In the genomic region with DNA sequence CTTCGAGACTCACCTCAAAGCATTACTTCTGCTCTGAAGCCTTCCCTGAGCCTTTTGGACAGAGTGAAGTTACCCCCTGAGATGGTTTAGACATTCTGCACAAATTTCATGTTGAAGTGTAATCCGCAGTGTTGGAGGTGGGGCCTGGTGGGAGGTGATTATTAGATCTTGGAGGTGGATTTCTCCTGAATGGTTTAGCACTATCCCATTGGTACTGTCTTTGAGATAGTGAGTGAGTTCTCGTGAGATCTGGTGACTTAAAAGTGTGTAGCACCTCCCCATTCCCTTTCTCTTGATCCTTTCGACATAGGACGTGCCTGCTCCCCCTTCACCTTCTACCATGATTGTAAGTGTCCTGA, we compare ENCODE assay signal across 15 cellular contexts. TPM values are rescaled to one million over a fixed set of nuclear protein-coding genes. Genes with fewer than 3 reads are reported as not detected.
A peak's percentile ranks its signal among the peaks of the same experiment; 100 is the strongest.
DNase-seq lines count a peak whose midpoint lies in the region; ATAC-seq, FAIRE-seq and TF ChIP-seq lines count a peak whose summit lies in the region.
"Had no signal": no experiment of that assay in that cellular context is flagged by ENCODE, and none has a peak within 500 bp of the region (broad histone marks: within the 10 kb centered on the region; RNA-seq: fewer than 3 reads in every experiment).

No MANE protein-coding gene starts in this region.

- H3K27me3 ChIP-seq in K562 (ENCODE audit: control insufficient read depth in 2 of 2, insufficient read depth in 2 of 2, low read length in 2 of 2) (no peaks in the 10 kb centered on the region), muscle layer of duodenum (ENCODE audit: low read depth, low read length) (no peaks in the 10 kb centered on the region)
- H3K27me3 ChIP-seq: BLaER1 treated with 17β-estradiol and CSF1 and Interleukin-3, amounts not matched to agents 10 nM and 100 nM; gastrocnemius medialis had no signal

- TF ChIP-seq RAD21 in K562 (CRISPR knock-in tag; conservative IDR thresholded peaks at IDR 0.05 in 1 of 2, IDR thresholded peaks at IDR 0.05 in 1 of 2): no peak

- CTCF ChIA-PET in K562 (lab: Yijun Ruan, JAX; ENCODE audit: low intra/inter-chr PET ratio): no interaction called here

- 69% methylated on average over 5 of the region's 5 CpGs for WGBS in K562 (ENCODE audit: insufficient coverage, low coverage, missing lambda C conversion rate)

- H3K9me1 ChIP-seq in K562 (ENCODE audit: control insufficient read depth, insufficient read depth, low read length): no peaks in the 10 kb centered on the region

- 0 out of 2 replicates have a peak, but pooled peaks have one; percentile 23 for TF ChIP-seq POLR2A in K562 (conservative IDR thresholded peaks at IDR 0.05)

- H3K27ac ChIP-seq in K562 (ENCODE audit: extremely low read depth, low read depth, low read length) (peak overlapping the region; percentile 29; the same call in 1 of the 3 replicates), muscle layer of duodenum (ENCODE audit: low read length) (peak overlapping the region; percentile 86)

- H4K20me1 ChIP-seq in K562 (replicated peaks; ENCODE audit: control insufficient read depth, insufficient read depth, low read length): no peaks in the 10 kb centered on the region; the same call in 1 of the 2 replicates
- H4K20me1 ChIP-seq: BLaER1 treated with 17β-estradiol and CSF1 and Interleukin-3, amounts not matched to agents 10 nM and 100 nM had no signal

- peak overlapping the region in 1 of 2 experiments; percentile 11; a peak in 1 of 4 replicates for H3K9ac ChIP-seq in K562 (ENCODE audit: insufficient read depth in 1 of 2, low read depth in 2 of 2, low read length in 2 of 2)
- H3K9ac ChIP-seq: BLaER1 treated with 17β-estradiol and CSF1 and Interleukin-3, amounts not matched to agents 10 nM and 100 nM had no signal

- POLR2A ChIA-PET in K562 (lab: Yijun Ruan, JAX): interaction anchor here (0.6 to 1.0 kb wide), 4 partner anchors 12 to 1463 kb away, joined by 3 to 4 read pairs (median 4); no protein-coding TSS in a partner anchor

- ATAC-seq in K562 (peak; percentile 25), HG03196 (IDR thresholded peaks at IDR 0.05; ENCODE audit: unreplicated experiment) (no peak), GM21737 (IDR thresholded peaks at IDR 0.05; ENCODE audit: unreplicated experiment) (no peak)
- ATAC-seq in effector memory CD8-positive, alpha-beta T cell (replicated peaks): no peak
- ATAC-seq: gastrocnemius medialis had no signal

- no peaks in the 10 kb centered on the region for H3K27me3 Mint-ChIP-seq in CD14-positive monocyte (ENCODE audit: low read depth in 3 of 3)
- no peaks in the 10 kb centered on the region for H3K27me3 Mint-ChIP-seq in effector memory CD8-positive, alpha-beta T cell

- DNase-seq in CD14-positive monocyte (ENCODE audit: low spot score): no peak
- peak; percentile 46 for DNase-seq in HCEC 1CT
- DNase-seq in K562 (ENCODE audit: extremely low read depth in 1 of 4, low spot score in 3 of 4): no peak
- DNase-seq in effector memory CD8-positive, alpha-beta T cell: no peak
- DNase-seq in HuH-7.5 (ENCODE audit: low spot score): no peak
- DNase-seq: activated CD4-positive, alpha-beta T cell treated with anti-CD3 and anti-CD28 coated beads, Interleukin-2, amount 50 U/mL, for 4 hours; amniotic stem cell; gastrocnemius medialis; NCI-H1105 treated with DMSO at 0.1 percent for 48 hours had no signal

- no peak for TF ChIP-seq EP300 in K562 (IDR thresholded peaks at IDR 0.05; ENCODE audit: low read length)

- H3K27ac Mint-ChIP-seq in CD14-positive monocyte: peak overlapping the region in 4 of 7 donors; percentile 50 to 81 (median 52)
- H3K27ac Mint-ChIP-seq in effector memory CD8-positive, alpha-beta T cell: peak overlapping the region in 1 of 2 donors; percentile 29

- H3K79me2 ChIP-seq in K562 (ENCODE audit: control insufficient read depth, insufficient read depth, low read length): peaks cover 42% of the 10 kb centered on the region

- H3K36me3 ChIP-seq in K562 (ENCODE audit: control insufficient read depth, insufficient read depth, low read length) (peaks cover 65% of the 10 kb centered on the region), muscle layer of duodenum (ENCODE audit: control insufficient read depth in 1 of 2, insufficient read depth in 2 of 2, low read length in 2 of 2) (peaks cover 8 to 11% of the 10 kb centered on the region in 2 donors)
- H3K36me3 ChIP-seq: gastrocnemius medialis had no signal

- H3K4me1 Mint-ChIP-seq in CD14-positive monocyte: peaks cover 12% of the 10 kb centered on the region
- peaks cover 7 to 10% of the 10 kb centered on the region in 2 donors for H3K4me1 Mint-ChIP-seq in effector memory CD8-positive, alpha-beta T cell (ENCODE audit: low read depth in 2 of 2)

- intact Hi-C loops in CD14-positive monocyte (cut with micrococcal nuclease): no loop called here
- intact Hi-C loops in K562 (cut with micrococcal nuclease): no loop called here

- H3K4me3 ChIP-seq in K562 (no peak overlapping the region), muscle layer of duodenum (ENCODE audit: low read depth in 1 of 2, low read length in 2 of 2) (no peak overlapping the region)
- H3K4me3 ChIP-seq: BLaER1 treated with 17β-estradiol and CSF1 and Interleukin-3, amounts not matched to agents 10 nM and 100 nM; gastrocnemius medialis; HAP-1 had no signal

- TF ChIP-seq CTCF in CD14-positive monocyte (IDR thresholded peaks at IDR 0.05): no peak
- TF ChIP-seq CTCF in K562 (IDR thresholded peaks at IDR 0.05 in 2 of 3, conservative IDR thresholded peaks at IDR 0.05 in 1 of 3; ENCODE audit: insufficient read depth in 2 of 3, low read depth in 1 of 3, low read length in 3 of 3): no peak

- no peak overlapping the region for H2AFZ ChIP-seq in K562 (ENCODE audit: low read depth, low read length)

- H3K9me3 Mint-ChIP-seq in CD14-positive monocyte: peaks cover 0 to 2% (median 0%) of the 10 kb centered on the region in 7 donors
- no peaks in the 10 kb centered on the region for H3K9me3 Mint-ChIP-seq in effector memory CD8-positive, alpha-beta T cell

- 0 out of 5 replicates have a peak, but pooled peaks cover 0 to 8% of the 10 kb centered on the region in 2 experiments for H3K4me1 ChIP-seq in K562 (replicated peaks in 1 of 2; ENCODE audit: control insufficient read depth in 2 of 2, insufficient read depth in 2 of 2, low read length in 2 of 2)
- peaks cover 0 to 6% of the 10 kb centered on the region in 2 donors for H3K4me1 ChIP-seq in muscle layer of duodenum (ENCODE audit: control insufficient read depth in 1 of 2, insufficient read depth in 2 of 2, low read length in 2 of 2)
- H3K4me1 ChIP-seq: gastrocnemius medialis, HAP-1 had no signal

- H3K9me3 ChIP-seq in K562 (replicated peaks; ENCODE audit: control insufficient read depth, insufficient read depth, low read depth, low read length) (no peaks in the 10 kb centered on the region), muscle layer of duodenum (ENCODE audit: control insufficient read depth in 1 of 2, low read length in 2 of 2) (no peaks in the 10 kb centered on the region)
- H3K9me3 ChIP-seq: gastrocnemius medialis, HAP-1 had no signal

- H3K36me3 Mint-ChIP-seq in CD14-positive monocyte: peaks cover 35 to 48% of the 10 kb centered on the region in 2 donors
- H3K36me3 Mint-ChIP-seq in effector memory CD8-positive, alpha-beta T cell (ENCODE audit: insufficient read depth): peaks cover 5% of the 10 kb centered on the region

- BruUV-seq in K562 (replicated peaks; lab: Mats Ljungman, UMichigan): no TSS peak

- H3K4me2 ChIP-seq in K562 (ENCODE audit: insufficient read depth, low read length): no peak overlapping the region

- peak; percentile 6 for FAIRE-seq in K562 (lab: Jason Lieb, UNC)
- FAIRE-seq: HTR-8/SVneo had no signal

- no peak overlapping the region for H3K4me3 Mint-ChIP-seq in CD14-positive monocyte
- no peak overlapping the region for H3K4me3 Mint-ChIP-seq in effector memory CD8-positive, alpha-beta T cell

- in situ Hi-C loops in K562 (cut with MboI): no loop called here

RNA-seq across cellular contexts. Expression of gene ENOSF1, which starts 8.8 kb away (rescaled TPM):
- 1 to 10 TPM; 2.2 to 2.3 TPM for polyA plus RNA-seq in CD14-positive monocyte
- total RNA-seq in K562 (2011; cell fraction: chromatin; rRNA removed; ENCODE audit: low replicate concordance): 450 and 471 TPM in 2 replicates
- total RNA-seq in K562 (2011; cell fraction: nucleolus; rRNA removed): 248 and 273 TPM in 2 replicates
- 343 and 442 TPM in 2 replicates for total RNA-seq in K562 (2011; cell fraction: nucleoplasm; rRNA removed)
- total RNA-seq in K562 (2014; rRNA removed): 36.0 and 42.2 TPM in 2 replicates
- 48.0 and 49.8 TPM in 2 replicates for total RNA-seq in K562 (2014; rRNA removed; fragmentation: Illumina TruSeq; extraction: Trizol)
- 40.5 and 44.5 TPM in 2 replicates for total RNA-seq in K562 (2015; rRNA removed; fragmentation: Illumina TruSeq; extraction: Trizol)
- total RNA-seq in K562 (2021): 60.0 and 66.4 TPM in 2 replicates
- 46.5 and 50.9 TPM in 2 replicates for polyA plus RNA-seq in K562 (2011; rRNA removed)
- polyA plus RNA-seq in K562 (2011; cell fraction: cytosol; rRNA removed): 18.7 and 22.2 TPM in 2 replicates
- 202 and 262 TPM in 2 replicates for polyA plus RNA-seq in K562 (2011; cell fraction: nucleus; rRNA removed)
- 37.6 and 66.2 TPM in 2 replicates for polyA plus RNA-seq in K562 (2012)
- polyA plus RNA-seq in K562 (2014; fragmentation: Illumina TruSeq; extraction: Trizol): 49.4 and 57.3 TPM in 2 replicates
- 10 to 100 TPM; 15.5 to 20.0 TPM for polyA plus RNA-seq in K562 (2014; fragmentation: Nextera tagmentation; extraction: Ambion mirVana)
- 54.0 and 60.1 TPM in 2 replicates for polyA plus RNA-seq in K562 (2014; rRNA removed)
- polyA minus RNA-seq in K562 (2011; rRNA and poly(A)+ RNA removed): 74.8 and 77.4 TPM in 2 replicates
- 26.4 and 36.0 TPM in 2 replicates for polyA minus RNA-seq in K562 (2011; cell fraction: cytosol; rRNA and poly(A)+ RNA removed)
- 100 and 101 TPM in 2 replicates for polyA minus RNA-seq in K562 (2011; cell fraction: nucleus; rRNA and poly(A)+ RNA removed)

RNA-seq across cellular contexts. Expression of gene TYMS, which starts 46.2 kb away (rescaled TPM):
- polyA plus RNA-seq in CD14-positive monocyte: not detected
- total RNA-seq in K562 (2011; cell fraction: chromatin; rRNA removed; ENCODE audit: low replicate concordance): 56.4 and 67.1 TPM in 2 replicates
- 67.0 and 72.2 TPM in 2 replicates for total RNA-seq in K562 (2011; cell fraction: nucleolus; rRNA removed)
- 71.0 and 81.6 TPM in 2 replicates for total RNA-seq in K562 (2011; cell fraction: nucleoplasm; rRNA removed)
- total RNA-seq in K562 (2014; rRNA removed): 137 and 138 TPM in 2 replicates
- total RNA-seq in K562 (2014; rRNA removed; fragmentation: Illumina TruSeq; extraction: Trizol): 69.1 and 72.4 TPM in 2 replicates
- total RNA-seq in K562 (2015; rRNA removed; fragmentation: Illumina TruSeq; extraction: Trizol): 83.4 and 88.8 TPM in 2 replicates
- total RNA-seq in K562 (2021): 292 and 305 TPM in 2 replicates
- polyA plus RNA-seq in K562 (2011; rRNA removed): 276 and 390 TPM in 2 replicates
- 377 and 398 TPM in 2 replicates for polyA plus RNA-seq in K562 (2011; cell fraction: cytosol; rRNA removed)
- polyA plus RNA-seq in K562 (2011; cell fraction: nucleus; rRNA removed): 188 and 221 TPM in 2 replicates
- 259 and 356 TPM in 2 replicates for polyA plus RNA-seq in K562 (2012)
- 381 and 409 TPM in 2 replicates for polyA plus RNA-seq in K562 (2014; fragmentation: Illumina TruSeq; extraction: Trizol)
- 100 to 1,000 TPM; 168 to 175 TPM for polyA plus RNA-seq in K562 (2014; fragmentation: Nextera tagmentation; extraction: Ambion mirVana)
- 302 and 311 TPM in 2 replicates for polyA plus RNA-seq in K562 (2014; rRNA removed)
- polyA minus RNA-seq in K562 (2011; rRNA and poly(A)+ RNA removed): 346 and 403 TPM in 2 replicates
- polyA minus RNA-seq in K562 (2011; cell fraction: cytosol; rRNA and poly(A)+ RNA removed): 213 and 291 TPM in 2 replicates
- polyA minus RNA-seq in K562 (2011; cell fraction: nucleus; rRNA and poly(A)+ RNA removed): 40.8 and 82.9 TPM in 2 replicates

Comparison
In these comparisons a context has a peak if more than half of its experiments do, and no peak if none do; other contexts are left out.
1. RNA of gene ENOSF1, which starts 8.8 kb away (polyA plus RNA-seq): 15.5 to 262 TPM in K562; 2.2 to 2.3 TPM in CD14-positive monocyte; every median in the first group is over 4 times any median in the second.
2. RNA of gene TYMS, which starts 46.2 kb away (polyA plus RNA-seq): 168 to 409 TPM in K562; not detected in CD14-positive monocyte; every median in the first group is over 100 times any median in the second.